In the genomic region with DNA sequence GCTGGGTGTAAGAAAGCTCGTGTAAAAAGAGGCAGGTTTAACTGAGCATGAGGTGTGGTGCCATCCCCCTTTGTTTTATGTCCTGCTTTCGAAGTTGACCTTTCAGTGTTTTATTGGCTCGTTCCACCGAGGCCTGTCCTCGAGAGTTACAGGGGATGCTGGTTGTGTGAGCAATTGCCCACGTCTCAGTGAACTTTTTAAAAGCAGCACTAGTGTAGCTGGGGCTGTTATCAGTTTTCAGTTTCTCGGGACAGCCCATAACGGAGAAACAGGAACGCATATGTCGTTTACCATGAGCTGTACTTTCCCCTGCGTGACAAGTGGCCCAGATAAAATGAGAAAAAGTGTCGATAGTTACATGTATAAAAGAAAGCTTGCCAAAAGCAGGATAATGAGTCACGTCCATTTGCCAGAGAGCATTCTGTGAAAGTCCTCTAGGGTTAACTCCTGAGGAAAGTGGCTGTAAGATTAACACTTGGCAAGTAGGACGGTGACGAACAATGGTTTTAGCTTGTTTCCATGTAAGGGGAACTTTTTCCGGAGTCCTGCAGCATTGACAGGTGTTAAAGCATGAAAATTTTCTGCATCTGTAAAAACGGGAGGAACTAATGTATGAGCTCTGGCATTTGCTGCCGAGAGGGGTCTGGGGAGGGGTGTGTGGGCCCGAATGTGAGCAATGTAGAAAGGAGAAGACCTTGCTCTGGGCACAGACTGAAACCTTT, we compare ENCODE assay signal across 1 cellular context.
TF ChIP-seq lines count a peak whose summit lies in the region.

No MANE protein-coding gene starts in this region.

TF ChIP-seq in K562, 482 proteins besides CTCF, POLR2A, EP300 and RAD21 (continued from another document and continues in another):
- TF ChIP-seq, protein P1, sequence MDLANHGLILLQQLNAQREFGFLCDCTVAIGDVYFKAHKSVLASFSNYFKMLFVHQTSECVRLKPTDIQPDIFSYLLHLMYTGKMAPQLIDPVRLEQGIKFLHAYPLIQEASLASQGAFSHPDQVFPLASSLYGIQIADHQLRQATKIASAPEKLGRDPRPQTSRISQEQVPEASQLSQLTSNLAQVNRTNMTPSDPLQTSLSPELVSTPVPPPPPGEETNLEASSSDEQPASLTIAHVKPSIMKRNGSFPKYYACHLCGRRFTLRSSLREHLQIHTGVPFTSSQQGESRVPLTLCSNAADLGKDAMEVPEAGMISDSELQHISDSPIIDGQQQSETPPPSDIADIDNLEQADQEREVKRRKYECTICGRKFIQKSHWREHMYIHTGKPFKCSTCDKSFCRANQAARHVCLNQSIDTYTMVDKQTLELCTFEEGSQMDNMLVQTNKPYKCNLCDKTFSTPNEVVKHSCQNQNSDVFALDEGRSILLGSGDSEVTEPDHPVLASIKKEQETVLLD (IDR thresholded peaks at IDR 0.05) = 0 out of 2 replicates have a peak, but pooled peaks have one; percentile 15
- TF ChIP-seq SRSF1 (IDR thresholded peaks at IDR 0.05; ENCODE audit: low read depth, low read length) (no peak), SPI1 (IDR thresholded peaks at IDR 0.05; ENCODE audit: borderline replicate concordance, low read depth, low read length) (peak; percentile 11; the same call in 1 of the 2 replicates), ZNF717 (CRISPR knock-in tag; IDR thresholded peaks at IDR 0.05) (no peak), DPF2 (IDR thresholded peaks at IDR 0.05) (peak; percentile 51), BMI1 (IDR thresholded peaks at IDR 0.05; ENCODE audit: low read length) (0 out of 2 replicates have a peak, but pooled peaks have one; percentile 22), NEUROD1 (IDR thresholded peaks at IDR 0.05; ENCODE audit: borderline replicate concordance, low read depth, low read length, partially characterized antibody) (no peak), FOSL1 (tag; conservative IDR thresholded peaks at IDR 0.05) (peak; percentile 64), GABPB2 (CRISPR knock-in tag; conservative IDR thresholded peaks at IDR 0.05) (no peak), ZC3H8 (IDR thresholded peaks at IDR 0.05) (no peak), ZNF324 (CRISPR knock-in tag; IDR thresholded peaks at IDR 0.05) (no peak), ZNF778 (CRISPR knock-in tag; IDR thresholded peaks at IDR 0.05) (no peak), ETV5 (CRISPR knock-in tag; IDR thresholded peaks at IDR 0.05; ENCODE audit: low read depth) (0 out of 2 replicates have a peak, but pooled peaks have one; percentile 44), CXXC5 (CRISPR knock-in tag; IDR thresholded peaks at IDR 0.05) (peak; percentile 57), CHD4 (IDR thresholded peaks at IDR 0.05; ENCODE audit: insufficient read depth, insufficient replicate concordance, low read depth, low read length, poor library complexity, severe bottlenecking) (no peak)
- TF ChIP-seq, protein P2, sequence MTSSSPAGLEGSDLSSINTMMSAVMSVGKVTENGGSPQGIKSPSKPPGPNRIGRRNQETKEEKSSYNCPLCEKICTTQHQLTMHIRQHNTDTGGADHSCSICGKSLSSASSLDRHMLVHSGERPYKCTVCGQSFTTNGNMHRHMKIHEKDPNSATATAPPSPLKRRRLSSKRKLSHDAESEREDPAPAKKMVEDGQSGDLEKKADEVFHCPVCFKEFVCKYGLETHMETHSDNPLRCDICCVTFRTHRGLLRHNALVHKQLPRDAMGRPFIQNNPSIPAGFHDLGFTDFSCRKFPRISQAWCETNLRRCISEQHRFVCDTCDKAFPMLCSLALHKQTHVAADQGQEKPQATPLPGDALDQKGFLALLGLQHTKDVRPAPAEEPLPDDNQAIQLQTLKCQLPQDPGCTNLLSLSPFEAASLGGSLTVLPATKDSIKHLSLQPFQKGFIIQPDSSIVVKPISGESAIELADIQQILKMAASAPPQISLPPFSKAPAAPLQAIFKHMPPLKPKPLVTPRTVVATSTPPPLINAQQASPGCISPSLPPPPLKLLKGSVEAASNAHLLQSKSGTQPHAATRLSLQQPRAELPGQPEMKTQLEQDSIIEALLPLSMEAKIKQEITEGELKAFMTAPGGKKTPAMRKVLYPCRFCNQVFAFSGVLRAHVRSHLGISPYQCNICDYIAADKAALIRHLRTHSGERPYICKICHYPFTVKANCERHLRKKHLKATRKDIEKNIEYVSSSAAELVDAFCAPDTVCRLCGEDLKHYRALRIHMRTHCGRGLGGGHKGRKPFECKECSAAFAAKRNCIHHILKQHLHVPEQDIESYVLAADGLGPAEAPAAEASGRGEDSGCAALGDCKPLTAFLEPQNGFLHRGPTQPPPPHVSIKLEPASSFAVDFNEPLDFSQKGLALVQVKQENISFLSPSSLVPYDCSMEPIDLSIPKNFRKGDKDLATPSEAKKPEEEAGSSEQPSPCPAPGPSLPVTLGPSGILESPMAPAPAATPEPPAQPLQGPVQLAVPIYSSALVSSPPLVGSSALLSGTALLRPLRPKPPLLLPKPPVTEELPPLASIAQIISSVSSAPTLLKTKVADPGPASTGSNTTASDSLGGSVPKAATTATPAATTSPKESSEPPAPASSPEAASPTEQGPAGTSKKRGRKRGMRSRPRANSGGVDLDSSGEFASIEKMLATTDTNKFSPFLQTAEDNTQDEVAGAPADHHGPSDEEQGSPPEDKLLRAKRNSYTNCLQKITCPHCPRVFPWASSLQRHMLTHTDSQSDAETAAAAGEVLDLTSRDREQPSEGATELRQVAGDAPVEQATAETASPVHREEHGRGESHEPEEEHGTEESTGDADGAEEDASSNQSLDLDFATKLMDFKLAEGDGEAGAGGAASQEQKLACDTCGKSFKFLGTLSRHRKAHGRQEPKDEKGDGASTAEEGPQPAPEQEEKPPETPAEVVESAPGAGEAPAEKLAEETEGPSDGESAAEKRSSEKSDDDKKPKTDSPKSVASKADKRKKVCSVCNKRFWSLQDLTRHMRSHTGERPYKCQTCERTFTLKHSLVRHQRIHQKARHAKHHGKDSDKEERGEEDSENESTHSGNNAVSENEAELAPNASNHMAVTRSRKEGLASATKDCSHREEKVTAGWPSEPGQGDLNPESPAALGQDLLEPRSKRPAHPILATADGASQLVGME (CRISPR knock-in tag; IDR thresholded peaks at IDR 0.05) = no peak
- TF ChIP-seq, protein P3, sequence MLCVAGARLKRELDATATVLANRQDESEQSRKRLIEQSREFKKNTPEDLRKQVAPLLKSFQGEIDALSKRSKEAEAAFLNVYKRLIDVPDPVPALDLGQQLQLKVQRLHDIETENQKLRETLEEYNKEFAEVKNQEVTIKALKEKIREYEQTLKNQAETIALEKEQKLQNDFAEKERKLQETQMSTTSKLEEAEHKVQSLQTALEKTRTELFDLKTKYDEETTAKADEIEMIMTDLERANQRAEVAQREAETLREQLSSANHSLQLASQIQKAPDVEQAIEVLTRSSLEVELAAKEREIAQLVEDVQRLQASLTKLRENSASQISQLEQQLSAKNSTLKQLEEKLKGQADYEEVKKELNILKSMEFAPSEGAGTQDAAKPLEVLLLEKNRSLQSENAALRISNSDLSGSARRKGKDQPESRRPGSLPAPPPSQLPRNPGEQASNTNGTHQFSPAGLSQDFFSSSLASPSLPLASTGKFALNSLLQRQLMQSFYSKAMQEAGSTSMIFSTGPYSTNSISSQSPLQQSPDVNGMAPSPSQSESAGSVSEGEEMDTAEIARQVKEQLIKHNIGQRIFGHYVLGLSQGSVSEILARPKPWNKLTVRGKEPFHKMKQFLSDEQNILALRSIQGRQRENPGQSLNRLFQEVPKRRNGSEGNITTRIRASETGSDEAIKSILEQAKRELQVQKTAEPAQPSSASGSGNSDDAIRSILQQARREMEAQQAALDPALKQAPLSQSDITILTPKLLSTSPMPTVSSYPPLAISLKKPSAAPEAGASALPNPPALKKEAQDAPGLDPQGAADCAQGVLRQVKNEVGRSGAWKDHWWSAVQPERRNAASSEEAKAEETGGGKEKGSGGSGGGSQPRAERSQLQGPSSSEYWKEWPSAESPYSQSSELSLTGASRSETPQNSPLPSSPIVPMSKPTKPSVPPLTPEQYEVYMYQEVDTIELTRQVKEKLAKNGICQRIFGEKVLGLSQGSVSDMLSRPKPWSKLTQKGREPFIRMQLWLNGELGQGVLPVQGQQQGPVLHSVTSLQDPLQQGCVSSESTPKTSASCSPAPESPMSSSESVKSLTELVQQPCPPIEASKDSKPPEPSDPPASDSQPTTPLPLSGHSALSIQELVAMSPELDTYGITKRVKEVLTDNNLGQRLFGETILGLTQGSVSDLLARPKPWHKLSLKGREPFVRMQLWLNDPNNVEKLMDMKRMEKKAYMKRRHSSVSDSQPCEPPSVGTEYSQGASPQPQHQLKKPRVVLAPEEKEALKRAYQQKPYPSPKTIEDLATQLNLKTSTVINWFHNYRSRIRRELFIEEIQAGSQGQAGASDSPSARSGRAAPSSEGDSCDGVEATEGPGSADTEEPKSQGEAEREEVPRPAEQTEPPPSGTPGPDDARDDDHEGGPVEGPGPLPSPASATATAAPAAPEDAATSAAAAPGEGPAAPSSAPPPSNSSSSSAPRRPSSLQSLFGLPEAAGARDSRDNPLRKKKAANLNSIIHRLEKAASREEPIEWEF (CRISPR knock-in tag; IDR thresholded peaks at IDR 0.05) = peak; percentile 57; the same call in 1 of the 2 replicates
- TF ChIP-seq, protein P4, sequence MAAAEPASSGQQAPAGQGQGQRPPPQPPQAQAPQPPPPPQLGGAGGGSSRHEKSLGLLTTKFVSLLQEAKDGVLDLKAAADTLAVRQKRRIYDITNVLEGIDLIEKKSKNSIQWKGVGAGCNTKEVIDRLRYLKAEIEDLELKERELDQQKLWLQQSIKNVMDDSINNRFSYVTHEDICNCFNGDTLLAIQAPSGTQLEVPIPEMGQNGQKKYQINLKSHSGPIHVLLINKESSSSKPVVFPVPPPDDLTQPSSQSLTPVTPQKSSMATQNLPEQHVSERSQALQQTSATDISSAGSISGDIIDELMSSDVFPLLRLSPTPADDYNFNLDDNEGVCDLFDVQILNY (CRISPR knock-in tag; IDR thresholded peaks at IDR 0.05) = no peak
- TF ChIP-seq, protein P5, sequence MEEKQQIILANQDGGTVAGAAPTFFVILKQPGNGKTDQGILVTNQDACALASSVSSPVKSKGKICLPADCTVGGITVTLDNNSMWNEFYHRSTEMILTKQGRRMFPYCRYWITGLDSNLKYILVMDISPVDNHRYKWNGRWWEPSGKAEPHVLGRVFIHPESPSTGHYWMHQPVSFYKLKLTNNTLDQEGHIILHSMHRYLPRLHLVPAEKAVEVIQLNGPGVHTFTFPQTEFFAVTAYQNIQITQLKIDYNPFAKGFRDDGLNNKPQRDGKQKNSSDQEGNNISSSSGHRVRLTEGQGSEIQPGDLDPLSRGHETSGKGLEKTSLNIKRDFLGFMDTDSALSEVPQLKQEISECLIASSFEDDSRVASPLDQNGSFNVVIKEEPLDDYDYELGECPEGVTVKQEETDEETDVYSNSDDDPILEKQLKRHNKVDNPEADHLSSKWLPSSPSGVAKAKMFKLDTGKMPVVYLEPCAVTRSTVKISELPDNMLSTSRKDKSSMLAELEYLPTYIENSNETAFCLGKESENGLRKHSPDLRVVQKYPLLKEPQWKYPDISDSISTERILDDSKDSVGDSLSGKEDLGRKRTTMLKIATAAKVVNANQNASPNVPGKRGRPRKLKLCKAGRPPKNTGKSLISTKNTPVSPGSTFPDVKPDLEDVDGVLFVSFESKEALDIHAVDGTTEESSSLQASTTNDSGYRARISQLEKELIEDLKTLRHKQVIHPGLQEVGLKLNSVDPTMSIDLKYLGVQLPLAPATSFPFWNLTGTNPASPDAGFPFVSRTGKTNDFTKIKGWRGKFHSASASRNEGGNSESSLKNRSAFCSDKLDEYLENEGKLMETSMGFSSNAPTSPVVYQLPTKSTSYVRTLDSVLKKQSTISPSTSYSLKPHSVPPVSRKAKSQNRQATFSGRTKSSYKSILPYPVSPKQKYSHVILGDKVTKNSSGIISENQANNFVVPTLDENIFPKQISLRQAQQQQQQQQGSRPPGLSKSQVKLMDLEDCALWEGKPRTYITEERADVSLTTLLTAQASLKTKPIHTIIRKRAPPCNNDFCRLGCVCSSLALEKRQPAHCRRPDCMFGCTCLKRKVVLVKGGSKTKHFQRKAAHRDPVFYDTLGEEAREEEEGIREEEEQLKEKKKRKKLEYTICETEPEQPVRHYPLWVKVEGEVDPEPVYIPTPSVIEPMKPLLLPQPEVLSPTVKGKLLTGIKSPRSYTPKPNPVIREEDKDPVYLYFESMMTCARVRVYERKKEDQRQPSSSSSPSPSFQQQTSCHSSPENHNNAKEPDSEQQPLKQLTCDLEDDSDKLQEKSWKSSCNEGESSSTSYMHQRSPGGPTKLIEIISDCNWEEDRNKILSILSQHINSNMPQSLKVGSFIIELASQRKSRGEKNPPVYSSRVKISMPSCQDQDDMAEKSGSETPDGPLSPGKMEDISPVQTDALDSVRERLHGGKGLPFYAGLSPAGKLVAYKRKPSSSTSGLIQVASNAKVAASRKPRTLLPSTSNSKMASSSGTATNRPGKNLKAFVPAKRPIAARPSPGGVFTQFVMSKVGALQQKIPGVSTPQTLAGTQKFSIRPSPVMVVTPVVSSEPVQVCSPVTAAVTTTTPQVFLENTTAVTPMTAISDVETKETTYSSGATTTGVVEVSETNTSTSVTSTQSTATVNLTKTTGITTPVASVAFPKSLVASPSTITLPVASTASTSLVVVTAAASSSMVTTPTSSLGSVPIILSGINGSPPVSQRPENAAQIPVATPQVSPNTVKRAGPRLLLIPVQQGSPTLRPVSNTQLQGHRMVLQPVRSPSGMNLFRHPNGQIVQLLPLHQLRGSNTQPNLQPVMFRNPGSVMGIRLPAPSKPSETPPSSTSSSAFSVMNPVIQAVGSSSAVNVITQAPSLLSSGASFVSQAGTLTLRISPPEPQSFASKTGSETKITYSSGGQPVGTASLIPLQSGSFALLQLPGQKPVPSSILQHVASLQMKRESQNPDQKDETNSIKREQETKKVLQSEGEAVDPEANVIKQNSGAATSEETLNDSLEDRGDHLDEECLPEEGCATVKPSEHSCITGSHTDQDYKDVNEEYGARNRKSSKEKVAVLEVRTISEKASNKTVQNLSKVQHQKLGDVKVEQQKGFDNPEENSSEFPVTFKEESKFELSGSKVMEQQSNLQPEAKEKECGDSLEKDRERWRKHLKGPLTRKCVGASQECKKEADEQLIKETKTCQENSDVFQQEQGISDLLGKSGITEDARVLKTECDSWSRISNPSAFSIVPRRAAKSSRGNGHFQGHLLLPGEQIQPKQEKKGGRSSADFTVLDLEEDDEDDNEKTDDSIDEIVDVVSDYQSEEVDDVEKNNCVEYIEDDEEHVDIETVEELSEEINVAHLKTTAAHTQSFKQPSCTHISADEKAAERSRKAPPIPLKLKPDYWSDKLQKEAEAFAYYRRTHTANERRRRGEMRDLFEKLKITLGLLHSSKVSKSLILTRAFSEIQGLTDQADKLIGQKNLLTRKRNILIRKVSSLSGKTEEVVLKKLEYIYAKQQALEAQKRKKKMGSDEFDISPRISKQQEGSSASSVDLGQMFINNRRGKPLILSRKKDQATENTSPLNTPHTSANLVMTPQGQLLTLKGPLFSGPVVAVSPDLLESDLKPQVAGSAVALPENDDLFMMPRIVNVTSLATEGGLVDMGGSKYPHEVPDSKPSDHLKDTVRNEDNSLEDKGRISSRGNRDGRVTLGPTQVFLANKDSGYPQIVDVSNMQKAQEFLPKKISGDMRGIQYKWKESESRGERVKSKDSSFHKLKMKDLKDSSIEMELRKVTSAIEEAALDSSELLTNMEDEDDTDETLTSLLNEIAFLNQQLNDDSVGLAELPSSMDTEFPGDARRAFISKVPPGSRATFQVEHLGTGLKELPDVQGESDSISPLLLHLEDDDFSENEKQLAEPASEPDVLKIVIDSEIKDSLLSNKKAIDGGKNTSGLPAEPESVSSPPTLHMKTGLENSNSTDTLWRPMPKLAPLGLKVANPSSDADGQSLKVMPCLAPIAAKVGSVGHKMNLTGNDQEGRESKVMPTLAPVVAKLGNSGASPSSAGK (IDR thresholded peaks at IDR 0.05) = peak; percentile 86
